Comparison of ENCODE assay signal across 8 cellular contexts in the genomic region with DNA sequence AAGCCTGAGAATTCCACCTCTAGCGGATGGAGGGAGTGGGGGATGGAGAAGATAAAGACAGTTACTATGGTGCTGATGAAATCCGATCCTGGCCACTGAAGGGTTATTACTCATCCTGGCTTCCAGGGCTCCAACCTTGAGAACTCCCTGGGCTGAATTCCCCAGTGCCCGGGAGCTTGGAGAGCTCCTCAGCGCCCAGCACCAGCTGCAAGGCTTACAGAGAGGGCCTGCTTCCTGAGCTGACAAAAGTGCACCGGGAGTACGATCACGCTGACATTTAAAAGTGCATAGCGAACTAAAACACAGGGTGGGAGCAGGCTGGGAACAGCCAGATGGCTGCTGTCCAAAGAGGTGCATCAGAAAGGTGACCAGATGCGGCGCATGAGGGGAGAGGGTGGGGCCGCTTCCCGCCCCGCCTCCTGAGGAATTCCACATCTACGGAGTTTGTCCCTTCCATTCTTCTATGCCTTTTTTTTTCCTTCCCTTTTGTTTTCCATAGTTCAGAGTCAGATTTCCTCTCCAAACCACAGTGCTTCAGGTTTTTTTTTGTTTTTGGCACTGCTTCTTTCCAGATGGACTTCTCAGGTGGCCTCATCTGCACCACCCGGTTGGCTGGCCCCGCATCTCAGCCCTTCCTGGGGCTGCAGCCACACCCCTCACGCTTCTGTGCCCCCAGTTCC.
DNase-seq lines count a peak whose midpoint lies in the region; ATAC-seq and TF ChIP-seq lines count a peak whose summit lies in the region.

No MANE protein-coding gene starts in this region.

- no peak overlapping the region for H3K4me3 Mint-ChIP-seq in natural killer cell

- peak overlapping the region; percentile 59 for H2AFZ ChIP-seq in parathyroid adenoma

- TF ChIP-seq CTCF in RWPE2 (IDR thresholded peaks at IDR 0.05; ENCODE audit: poor library complexity, severe bottlenecking) = no peak
- TF ChIP-seq CTCF in foreskin fibroblast (IDR thresholded peaks at IDR 0.05; ENCODE audit: low read depth, low read length) = no peak
- TF ChIP-seq CTCF in parathyroid adenoma (IDR thresholded peaks at IDR 0.05) = no peak
- no peak for TF ChIP-seq CTCF in natural killer cell (IDR thresholded peaks at IDR 0.05)

- peaks cover 25% of the 10 kb centered on the region for H3K4me1 ChIP-seq in HUES6 (ENCODE audit: control insufficient read depth, insufficient read depth, low read length)
- H3K4me1 ChIP-seq in RWPE2 (ENCODE audit: insufficient read depth, poor library complexity, severe bottlenecking) = peaks cover 11% of the 10 kb centered on the region
- H3K4me1 ChIP-seq in parathyroid adenoma = no peaks in the 10 kb centered on the region

- no peaks in the 10 kb centered on the region for H3K79me2 ChIP-seq in parathyroid adenoma

- ATAC-seq in RWPE2 (ENCODE audit: low read depth) (peak; percentile 98), GM21825 (IDR thresholded peaks at IDR 0.05; ENCODE audit: unreplicated experiment) (no peak), GM21526 (IDR thresholded peaks at IDR 0.05; ENCODE audit: low FRiP score, unreplicated experiment) (no peak), natural killer cell (no peak)

- no peaks in the 10 kb centered on the region for H3K36me3 Mint-ChIP-seq in natural killer cell

- H3K9me3 Mint-ChIP-seq in natural killer cell = no peaks in the 10 kb centered on the region

- H3K9me3 ChIP-seq in HUES6 (ENCODE audit: control insufficient read depth, insufficient read depth, low read depth, low read length) = no peaks in the 10 kb centered on the region
- no peaks in the 10 kb centered on the region for H3K9me3 ChIP-seq in RWPE2 (ENCODE audit: severe bottlenecking)
- no peaks in the 10 kb centered on the region for H3K9me3 ChIP-seq in parathyroid adenoma (ENCODE audit: control insufficient read depth, low read length)

- H3K27me3 Mint-ChIP-seq in natural killer cell (ENCODE audit: low read depth in 2 of 2) = peaks cover 17% of the 10 kb centered on the region in 2 donors

- H3K9ac ChIP-seq in HUES6 (ENCODE audit: low read length) (peak overlapping the region; percentile 67), parathyroid adenoma (no peak overlapping the region)

- H3K27ac ChIP-seq in HUES6 (ENCODE audit: low read depth, low read length) (peak overlapping the region; percentile 93), RWPE2 (ENCODE audit: poor library complexity, severe bottlenecking) (peak overlapping the region; percentile 93), parathyroid adenoma (peak overlapping the region; percentile 29)

- H3K27ac Mint-ChIP-seq in natural killer cell = no peak overlapping the region

- H3K36me3 ChIP-seq in HUES6 (ENCODE audit: control insufficient read depth, insufficient read depth, low read length) (no peaks in the 10 kb centered on the region; the same call in 1 of the 2 replicates), RWPE2 (ENCODE audit: low read depth) (no peaks in the 10 kb centered on the region), parathyroid adenoma (ENCODE audit: control insufficient read depth, insufficient read depth, low read length) (no peaks in the 10 kb centered on the region)

- H3K4me2 ChIP-seq in parathyroid adenoma (ENCODE audit: low read length) = no peak overlapping the region

- intact Hi-C loops in natural killer cell (cut with micrococcal nuclease) = no loop called here

- peaks cover 0 to 4% of the 10 kb centered on the region in 2 donors for H3K4me1 Mint-ChIP-seq in natural killer cell

- H3K27me3 ChIP-seq in HUES6 (ENCODE audit: control insufficient read depth, insufficient read depth, low read length) = no peaks in the 10 kb centered on the region
- no peaks in the 10 kb centered on the region for H3K27me3 ChIP-seq in RWPE2 (ENCODE audit: insufficient read depth, poor library complexity, severe bottlenecking)
- no peaks in the 10 kb centered on the region for H3K27me3 ChIP-seq in parathyroid adenoma (ENCODE audit: control insufficient read depth, insufficient read depth, low read length)

- H3K4me3 ChIP-seq in HUES6 (ENCODE audit: low read depth, low read length) = peak overlapping the region; percentile 47
- H3K4me3 ChIP-seq in RWPE2 (ENCODE audit: severe bottlenecking) = no peak overlapping the region
- no peak overlapping the region for H3K4me3 ChIP-seq in foreskin fibroblast (ENCODE audit: low read depth in 1 of 2, low read length in 2 of 2)
- H3K4me3 ChIP-seq in parathyroid adenoma (ENCODE audit: low read depth, low read length) = no peak overlapping the region

- DNase-seq in RWPE2 (ENCODE audit: low spot score) (peak; percentile 86), foreskin fibroblast (peak; percentile 74 to 91), natural killer cell (no peak)
- no peak for DNase-seq in activated CD4-positive, alpha-beta T cell treated with anti-CD3 and anti-CD28 coated beads, Interleukin-2, amount 50 U/mL, for 48 hours

Comparison
In these comparisons a context has a peak if more than half of its experiments do, and no peak if none do; other contexts are left out.
1. H3K27ac ChIP-seq: peak in every context shown above with its lines; median percentile 93 in HUES6; 93 in RWPE2; 29 in parathyroid adenoma.
2. DNase-seq: peak in RWPE2 (single experiment) and foreskin fibroblast (2 of 2); none in activated CD4-positive, alpha-beta T cell treated with anti-CD3 and anti-CD28 coated beads, Interleukin-2, amount 50 U/mL, for 48 hours (0 of 2) and natural killer cell (single experiment).